11 cellular contexts compared by ENCODE assay signal in the genomic region with DNA sequence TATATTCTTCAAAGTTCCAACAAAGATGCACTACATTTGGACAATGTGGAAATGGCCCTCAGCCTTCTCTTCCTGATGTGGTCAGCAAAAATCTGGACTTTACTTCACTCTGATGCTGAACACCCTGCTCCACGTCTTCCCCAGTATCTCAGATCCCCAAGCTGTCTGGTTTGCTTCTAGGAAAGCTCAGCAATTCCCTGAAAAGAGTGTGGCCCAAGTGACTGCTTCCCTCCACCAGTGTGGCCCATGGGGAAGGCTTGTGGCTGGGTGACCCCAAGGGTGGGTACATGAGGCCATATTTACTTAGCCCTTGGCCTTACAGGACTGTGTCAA. TPM values are rescaled to one million over a fixed set of nuclear protein-coding genes. Genes with fewer than 3 reads are reported as not detected.
DNase-seq lines count a peak whose midpoint lies in the region; ATAC-seq, FAIRE-seq and TF ChIP-seq lines count a peak whose summit lies in the region.
"Not testable (repeated sequence)": the region's sequence is repeated elsewhere in the genome, so short reads cannot be mapped to it uniquely, and the experiment has no call there.
"Had no signal": no experiment of that assay in that cellular context is flagged by ENCODE, and none has a peak within 500 bp of the region (broad histone marks: within the 10 kb centered on the region; RNA-seq: fewer than 3 reads in every experiment).

No MANE protein-coding gene starts in this region.

- WGBS in HepG2 (ENCODE audit: low lambda C conversion rate): 0% methylated on average over 1 of the region's 1 CpG
- 24 to 59% (median 30%) methylated on average over 1 of the region's 1 CpG; no CpG with 5 or more reads in 2 of the 5 donors for WGBS in stomach, 5 donors

- H3K36me3 ChIP-seq in PC-3 (ENCODE audit: low read depth, low read length); colonic mucosa; HepG2 (replicated peaks in 1 of 2; ENCODE audit: control insufficient read depth in 1 of 2, insufficient read depth in 2 of 2, low read length in 2 of 2); stomach; vagina: not testable (repeated sequence)

- H3K9me3 ChIP-seq in AG04450 (ENCODE audit: control insufficient read depth, insufficient read depth, low read length); PC-3 (ENCODE audit: low read length); colonic mucosa; HepG2 (ENCODE audit: low read length); stomach; vagina: not testable (repeated sequence)

- not testable (repeated sequence) for H4K20me1 ChIP-seq in PC-3 (ENCODE audit: low read length); HepG2 (ENCODE audit: insufficient read depth, low read length)

- not testable (repeated sequence) for FAIRE-seq in HepG2 (lab: Jason Lieb, UNC)

- H3K27ac ChIP-seq in AG04450 (ENCODE audit: low read depth, low read length) (peak overlapping the region; percentile 97), PC-3 (ENCODE audit: low read length) (peak overlapping the region; percentile 54), colonic mucosa (peak overlapping the region; percentile 5), stomach (peak overlapping the region; percentile 39 to 90 (median 79)), vagina (peak overlapping the region; percentile 33)
- not testable (repeated sequence) for H3K27ac ChIP-seq in HepG2 (ENCODE audit: extremely low read length, insufficient read depth, low read length)

- not testable (repeated sequence) for TF ChIP-seq POLR2A in HepG2 (IDR thresholded peaks at IDR 0.05; ENCODE audit: insufficient read depth in 1 of 2, low read depth in 2 of 2, low read length in 2 of 2); stomach (IDR thresholded peaks at IDR 0.05); vagina (IDR thresholded peaks at IDR 0.05)

- BruUV-seq in PC-3 (replicated peaks; lab: Mats Ljungman, UMichigan): TSS peak; percentile 67
- not testable (repeated sequence) for BruUV-seq in HepG2 (replicated peaks; lab: Mats Ljungman, UMichigan)

- TF ChIP-seq EP300 in HepG2 (IDR thresholded peaks at IDR 0.05; ENCODE audit: low read depth in 2 of 2, low read length in 2 of 2); HepG2 (CRISPR knock-in tag; IDR thresholded peaks at IDR 0.05; ENCODE audit: borderline replicate concordance); stomach (IDR thresholded peaks at IDR 0.05): not testable (repeated sequence)

- H3K4me3 ChIP-seq in AG04450 (ENCODE audit: low read depth, low read length); PC-3 (ENCODE audit: low read length); colonic mucosa; stomach; vagina: not testable (repeated sequence)
- peak overlapping the region in 1 of 3 experiments; percentile 23; a peak in 1 of 6 replicates for H3K4me3 ChIP-seq in HepG2 (replicated peaks in 1 of 3; ENCODE audit: insufficient read depth in 1 of 3, low read depth in 2 of 3, low read length in 3 of 3)

- not testable (repeated sequence) for H3K9me2 ChIP-seq in PC-3 (replicated peaks; ENCODE audit: low read length)

- TF ChIP-seq RAD21 in HepG2 (CRISPR knock-in tag; IDR thresholded peaks at IDR 0.05): not testable (repeated sequence)

- not testable (repeated sequence) for H3K79me2 ChIP-seq in PC-3 (ENCODE audit: low read length); HepG2 (ENCODE audit: insufficient read depth, low read length)

- CTCF ChIA-PET in AG04450 (lab: Charles Lee): interaction anchor here (0.8 kb wide), 1 partner anchor 228 kb away, joined by 3 read pairs; no protein-coding TSS in a partner anchor
- CTCF ChIA-PET in PC-3 (lab: Charles Lee); HepG2 (lab: Yijun Ruan, JAX; ENCODE audit: low intra/inter-chr PET ratio, low total read pairs): not testable (repeated sequence)

- H3K27me3 ChIP-seq in AG04450 (ENCODE audit: control insufficient read depth, insufficient read depth, low read length); PC-3 (ENCODE audit: low read length); colonic mucosa; HepG2 (ENCODE audit: control insufficient read depth in 1 of 2, insufficient read depth in 2 of 2, low read length in 2 of 2); stomach; vagina: not testable (repeated sequence)

- not testable (repeated sequence) for TF ChIP-seq CTCF in AG04450 (IDR thresholded peaks at IDR 0.05; ENCODE audit: low read depth, low read length); PC-3 (conservative IDR thresholded peaks at IDR 0.05; ENCODE audit: low read depth, low read length); colonic mucosa (IDR thresholded peaks at IDR 0.05); HepG2 (CRISPR knock-in tag; IDR thresholded peaks at IDR 0.05); omental fat pad (IDR thresholded peaks at IDR 0.05); stomach (IDR thresholded peaks at IDR 0.05); vagina (IDR thresholded peaks at IDR 0.05)

- not testable (repeated sequence) for ATAC-seq in PC-3
- ATAC-seq in Right ventricle myocardium superior (ENCODE audit: poor library complexity) (peak; percentile 31), HepG2 (peak; percentile 47; the same call in 2 of the 3 replicates), omental fat pad (ENCODE audit: low FRiP score) (peak; percentile 17)

- intact Hi-C loops in PC-3 (cut with micrococcal nuclease); colonic mucosa (cut with DNase I); Right ventricle myocardium superior (cut with DNase I); HepG2 (cut with micrococcal nuclease; ENCODE audit: unreplicated experiment); stomach (cut with DNase I; ENCODE audit: low total_unique reads); vagina (cut with DNase I): not testable (repeated sequence)

- H2AFZ ChIP-seq in PC-3 (ENCODE audit: low read length): peak overlapping the region; percentile 39; the same call in 1 of the 2 replicates
- not testable (repeated sequence) for H2AFZ ChIP-seq in HepG2 (ENCODE audit: low read length)

- in situ Hi-C loops in HepG2 (cut with HindIII; ENCODE audit: extremely low pct_ligation_motif_present, low pct_unique_long_range_greater_than_20kb): not testable (repeated sequence)

- POLR2A ChIA-PET in AG04450 (lab: Yijun Ruan, JAX); PC-3 (lab: Charles Lee; ENCODE audit: unreplicated experiment); HepG2 (lab: Yijun Ruan, JAX): not testable (repeated sequence)

- not testable (repeated sequence) for H3F3A ChIP-seq in PC-3 (ENCODE audit: low read length, unreplicated experiment)

- H3K4me2 ChIP-seq in PC-3 (ENCODE audit: low read length): not testable (repeated sequence)
- peak overlapping the region; percentile 32; the same call in 1 of the 2 replicates for H3K4me2 ChIP-seq in HepG2 (ENCODE audit: low read depth, low read length)

- H3K9ac ChIP-seq in PC-3 (ENCODE audit: low read length); colonic mucosa (ENCODE audit: low read depth in 2 of 2, low read length in 2 of 2); HepG2 (ENCODE audit: insufficient read depth, low read depth, low read length): not testable (repeated sequence)

- not testable (repeated sequence) for H3K4me1 ChIP-seq in PC-3 (ENCODE audit: insufficient read depth, low read length); colonic mucosa; vagina
- H3K4me1 ChIP-seq in HepG2 (ENCODE audit: insufficient read depth, low read length) (peaks cover 13% of the 10 kb centered on the region), stomach (peaks cover 0 to 39% (median 24%) of the 10 kb centered on the region in 4 donors)

- not testable (repeated sequence) for DNase-seq in AG04450 (ENCODE audit: low read depth, low spot score); PC-3; colonic mucosa; Right ventricle myocardium superior; HepG2 (ENCODE audit: low spot score); omental fat pad (ENCODE audit: low spot score); stomach; vagina (ENCODE audit: extremely low spot score in 2 of 2)

RNA-seq across cellular contexts. Expression of gene FCGR2A, which starts 8.2 kb away (rescaled TPM):
- 2.0 and 2.3 TPM in 2 replicates for polyA plus RNA-seq in AG04450 (2011; rRNA removed)
- 0.83 and 1.4 TPM in 2 replicates for polyA minus RNA-seq in AG04450 (2011; rRNA and poly(A)+ RNA removed)
- total RNA-seq in PC-3 (2014; rRNA removed): 0.73 and 0.98 TPM in 2 replicates
- total RNA-seq in colonic mucosa: 10 to 100 TPM in 1 of 2 donors, 1 to 10 TPM in 1; 4.5 to 14.0 TPM
- 13.6 TPM for total RNA-seq in Right ventricle myocardium superior
- not detected in 2 replicates for total RNA-seq in HepG2 (2016; rRNA removed; fragmentation: Illumina TruSeq; extraction: Trizol)
- total RNA-seq in HepG2 (2016; cell fraction: cytosol; rRNA removed; fragmentation: Illumina TruSeq; extraction: Trizol; ENCODE audit: low read depth): not detected in 2 replicates
- total RNA-seq in HepG2 (2016; cell fraction: insoluble cytoplasmic fraction; rRNA removed; fragmentation: Illumina TruSeq; extraction: Trizol): 0.04 TPM in 1 of 2 replicates, not detected in the other
- not detected in 2 replicates for total RNA-seq in HepG2 (2016; cell fraction: membrane; rRNA removed; fragmentation: Illumina TruSeq; extraction: Trizol)
- total RNA-seq in HepG2 (2016; cell fraction: nucleus; rRNA removed; fragmentation: Illumina TruSeq; extraction: Trizol): not detected in 2 replicates
- 0.31 and 0.44 TPM in 2 replicates for polyA plus RNA-seq in HepG2 (2011; rRNA removed)
- polyA plus RNA-seq in HepG2 (2011; cell fraction: cytosol; rRNA removed): 0.28 and 8.4 TPM in 2 replicates
- polyA plus RNA-seq in HepG2 (2011; cell fraction: nucleus; rRNA removed): 0.08 and 0.09 TPM in 2 replicates
- polyA plus RNA-seq in HepG2 (2012): 0.39 TPM in 1 of 2 replicates, not detected in the other
- polyA plus RNA-seq in HepG2 (2016; cell fraction: cytosol; fragmentation: Illumina TruSeq; extraction: Trizol; ENCODE audit: low read depth): 0.09 TPM in 1 of 2 replicates, not detected in the other
- polyA plus RNA-seq in HepG2 (2016; cell fraction: insoluble cytoplasmic fraction; fragmentation: Illumina TruSeq; extraction: Trizol; ENCODE audit: low read depth): not detected in 2 replicates
- 0.41 TPM in 1 of 2 replicates, not detected in the other for polyA plus RNA-seq in HepG2 (2016; cell fraction: membrane; fragmentation: Illumina TruSeq; extraction: Trizol; ENCODE audit: low read depth)
- not detected in 2 replicates for polyA plus RNA-seq in HepG2 (2016; cell fraction: nucleus; fragmentation: Illumina TruSeq; extraction: Trizol; ENCODE audit: insufficient read depth, low read depth)
- 0.48 and 2.3 TPM in 2 replicates for polyA minus RNA-seq in HepG2 (2011; rRNA and poly(A)+ RNA removed; ENCODE audit: low replicate concordance)
- not detected in 2 replicates for polyA minus RNA-seq in HepG2 (2011; cell fraction: cytosol; rRNA and poly(A)+ RNA removed)
- 0.13 TPM in 1 of 2 replicates, not detected in the other for polyA minus RNA-seq in HepG2 (2011; cell fraction: nucleus; rRNA and poly(A)+ RNA removed)
- 100 to 1,000 TPM; 118 to 222 (median 130) TPM for total RNA-seq in omental fat pad
- 10 to 100 TPM in 3 of 5 donors, 1 to 10 TPM in 2; 2.0 to 91.0 (median 24.3) TPM for total RNA-seq in stomach
- polyA plus RNA-seq in stomach: 10 to 100 TPM in 2 of 3 donors, 1 to 10 TPM in 1; 4.5 to 26.6 (median 12.2) TPM
- 26.3 TPM for total RNA-seq in vagina
- total RNA-seq: LHCN-M2 had no signal

RNA-seq across cellular contexts. Expression of gene HSPA6, which starts 10.9 kb away (rescaled TPM):
- polyA plus RNA-seq in AG04450 (2011; rRNA removed) (0.27 and 0.63 TPM in 2 replicates), HepG2 (2011; rRNA removed) (0.07 and 0.16 TPM in 2 replicates), stomach (1 to 10 TPM in 1 of 3 donors, under 1 TPM in 2; 0.61 to 2.9 (median 0.98) TPM)
- 0.56 TPM in 1 of 2 replicates, not detected in the other for polyA minus RNA-seq in AG04450 (2011; rRNA and poly(A)+ RNA removed)
- total RNA-seq in PC-3 (2014; rRNA removed) (3.8 and 4.3 TPM in 2 replicates), colonic mucosa (1 to 10 TPM; 1.0 to 3.6 TPM), Right ventricle myocardium superior (1.3 TPM), HepG2 (2016; rRNA removed; fragmentation: Illumina TruSeq; extraction: Trizol) (not detected in 2 replicates), omental fat pad (100 to 1,000 TPM in 1 of 4 donors, 10 to 100 TPM in 2, 1 to 10 TPM in 1; 8.2 to 134 (median 18.8) TPM), stomach (under 1 TPM in 3 of 5 donors, not detected in 2; 0.45 to 0.73 (median 0.58) TPM), vagina (0.98 TPM)
- total RNA-seq in HepG2 (2016; cell fraction: cytosol; rRNA removed; fragmentation: Illumina TruSeq; extraction: Trizol; ENCODE audit: low read depth): not detected in 2 replicates
- not detected in 2 replicates for total RNA-seq in HepG2 (2016; cell fraction: insoluble cytoplasmic fraction; rRNA removed; fragmentation: Illumina TruSeq; extraction: Trizol)
- not detected in 2 replicates for total RNA-seq in HepG2 (2016; cell fraction: membrane; rRNA removed; fragmentation: Illumina TruSeq; extraction: Trizol)
- total RNA-seq in HepG2 (2016; cell fraction: nucleus; rRNA removed; fragmentation: Illumina TruSeq; extraction: Trizol): not detected in 2 replicates
- polyA plus RNA-seq in HepG2 (2011; cell fraction: cytosol; rRNA removed): 0.04 and 0.10 TPM in 2 replicates
- 0.21 and 0.36 TPM in 2 replicates for polyA plus RNA-seq in HepG2 (2011; cell fraction: nucleus; rRNA removed)
- 0.12 and 0.33 TPM in 2 replicates for polyA plus RNA-seq in HepG2 (2012)
- polyA plus RNA-seq in HepG2 (2016; cell fraction: cytosol; fragmentation: Illumina TruSeq; extraction: Trizol; ENCODE audit: low read depth): not detected in 2 replicates
- not detected in 2 replicates for polyA plus RNA-seq in HepG2 (2016; cell fraction: insoluble cytoplasmic fraction; fragmentation: Illumina TruSeq; extraction: Trizol; ENCODE audit: low read depth)
- not detected in 2 replicates for polyA plus RNA-seq in HepG2 (2016; cell fraction: membrane; fragmentation: Illumina TruSeq; extraction: Trizol; ENCODE audit: low read depth)
- not detected in 2 replicates for polyA plus RNA-seq in HepG2 (2016; cell fraction: nucleus; fragmentation: Illumina TruSeq; extraction: Trizol; ENCODE audit: insufficient read depth, low read depth)
- 0.14 and 0.63 TPM in 2 replicates for polyA minus RNA-seq in HepG2 (2011; rRNA and poly(A)+ RNA removed; ENCODE audit: low replicate concordance)
- not detected in 2 replicates for polyA minus RNA-seq in HepG2 (2011; cell fraction: cytosol; rRNA and poly(A)+ RNA removed)
- 0.62 TPM in 1 of 2 replicates, not detected in the other for polyA minus RNA-seq in HepG2 (2011; cell fraction: nucleus; rRNA and poly(A)+ RNA removed)
- total RNA-seq: H9 had no signal

RNA-seq across cellular contexts. Expression of gene FCGR3A, which starts 36.2 kb away (rescaled TPM):
- polyA plus RNA-seq in AG04450 (2011; rRNA removed) (not detected in 2 replicates), HepG2 (2011; rRNA removed) (not detected in 2 replicates), stomach (10 to 100 TPM in 1 of 3 donors, 1 to 10 TPM in 2; 2.8 to 18.0 (median 5.8) TPM)
- not detected in 2 replicates for polyA minus RNA-seq in AG04450 (2011; rRNA and poly(A)+ RNA removed)
- total RNA-seq in PC-3 (2014; rRNA removed) (not detected in 2 replicates), colonic mucosa (10 to 100 TPM in 1 of 2 donors, 1 to 10 TPM in 1; 3.2 to 10.1 TPM), Right ventricle myocardium superior (23.0 TPM), HepG2 (2016; rRNA removed; fragmentation: Illumina TruSeq; extraction: Trizol) (not detected in 2 replicates), omental fat pad (10 to 100 TPM; 27.6 to 44.3 (median 29.4) TPM), stomach (10 to 100 TPM in 2 of 5 donors, 1 to 10 TPM in 2, not detected in 1; 2.2 to 13.5 (median 9.8) TPM), vagina (14.2 TPM)
- not detected in 2 replicates for total RNA-seq in HepG2 (2016; cell fraction: cytosol; rRNA removed; fragmentation: Illumina TruSeq; extraction: Trizol; ENCODE audit: low read depth)
- total RNA-seq in HepG2 (2016; cell fraction: insoluble cytoplasmic fraction; rRNA removed; fragmentation: Illumina TruSeq; extraction: Trizol): not detected in 2 replicates
- total RNA-seq in HepG2 (2016; cell fraction: membrane; rRNA removed; fragmentation: Illumina TruSeq; extraction: Trizol): not detected in 2 replicates
- total RNA-seq in HepG2 (2016; cell fraction: nucleus; rRNA removed; fragmentation: Illumina TruSeq; extraction: Trizol): not detected in 2 replicates
- not detected in 2 replicates for polyA plus RNA-seq in HepG2 (2011; cell fraction: cytosol; rRNA removed)
- not detected in 2 replicates for polyA plus RNA-seq in HepG2 (2011; cell fraction: nucleus; rRNA removed)
- polyA plus RNA-seq in HepG2 (2012): not detected in 2 replicates
- not detected in 2 replicates for polyA plus RNA-seq in HepG2 (2016; cell fraction: cytosol; fragmentation: Illumina TruSeq; extraction: Trizol; ENCODE audit: low read depth)
- not detected in 2 replicates for polyA plus RNA-seq in HepG2 (2016; cell fraction: insoluble cytoplasmic fraction; fragmentation: Illumina TruSeq; extraction: Trizol; ENCODE audit: low read depth)
- polyA plus RNA-seq in HepG2 (2016; cell fraction: membrane; fragmentation: Illumina TruSeq; extraction: Trizol; ENCODE audit: low read depth): not detected in 2 replicates
- polyA plus RNA-seq in HepG2 (2016; cell fraction: nucleus; fragmentation: Illumina TruSeq; extraction: Trizol; ENCODE audit: insufficient read depth, low read depth): not detected in 2 replicates
- polyA minus RNA-seq in HepG2 (2011; rRNA and poly(A)+ RNA removed; ENCODE audit: low replicate concordance): not detected in 2 replicates
- polyA minus RNA-seq in HepG2 (2011; cell fraction: cytosol; rRNA and poly(A)+ RNA removed): not detected in 2 replicates
- polyA minus RNA-seq in HepG2 (2011; cell fraction: nucleus; rRNA and poly(A)+ RNA removed): not detected in 2 replicates
- total RNA-seq: H9, LHCN-M2, PC-9 had no signal
